Comparison of ENCODE assay signal across 14 cellular contexts in genomic region chr6:34285571-34285970, GRCh38. TPM values are rescaled to one million over a fixed set of nuclear protein-coding genes. Genes with fewer than 3 reads are reported as not detected.
DNase-seq lines count a peak whose midpoint lies in the region; TF ChIP-seq lines count a peak whose summit lies in the region.
"Had no signal": no experiment of that assay in that cellular context is flagged by ENCODE, and none has a peak within 500 bp of the region (broad histone marks: within the 10 kb centered on the region; RNA-seq: fewer than 3 reads in every experiment).

No MANE protein-coding gene starts in this region.

- DNase-seq in COLO829 (ENCODE audit: low spot score) (peak; percentile 88), medulla oblongata (ENCODE audit: extremely low spot score) (peak; percentile 80), spleen (no peak), HEK293T (ENCODE audit: extremely low spot score) (no peak), NCI-H226 (no peak), C1 segment of cervical spinal cord (lab: John Stamatoyannopoulos, UW) (no peak), posterior vena cava (ENCODE audit: low spot score) (no peak)
- DNase-seq: MM.1S, NCI-H1694 treated with DMSO at 0.1 percent for 48 hours, SHP77 had no signal

- H3K9me3 ChIP-seq in spleen = no peaks in the 10 kb centered on the region
- H3K9me3 ChIP-seq: ovary had no signal

- intact Hi-C loops in spleen (cut with DNase I; ENCODE audit: low total_unique reads) (no loop called here), posterior vena cava (cut with DNase I) (no loop called here)

- CTCF ChIA-PET in HEK293T (lab: Yijun Ruan, JAX) = no interaction called here

- no peak for TF ChIP-seq CTCF in spleen (IDR thresholded peaks at IDR 0.05 in 8 of 11, conservative IDR thresholded peaks at IDR 0.05 in 3 of 11)

- POLR2A ChIA-PET in HEK293T (lab: Yijun Ruan, JAX) = no interaction called here

- WGBS in spleen, 5 donors = 68 to 82% (median 79%) methylated on average over 2 of the region's 2 CpGs

- peak overlapping the region in 1 of 8 donors; percentile 47 for H3K4me3 ChIP-seq in spleen
- H3K4me3 ChIP-seq: hepatocyte, ovary had no signal

- H3K36me3 ChIP-seq in spleen = peaks cover 0 to 41% (median 0%) of the 10 kb centered on the region in 6 donors
- H3K36me3 ChIP-seq: ovary had no signal

- no peak for TF ChIP-seq POLR2A in spleen (IDR thresholded peaks at IDR 0.05)

- H3K27me3 ChIP-seq in spleen (replicated peaks in 1 of 7) = no peaks in the 10 kb centered on the region
- H3K27me3 ChIP-seq: hepatocyte, ovary had no signal

- H3K27ac ChIP-seq in cingulate gyrus (ENCODE audit: low read depth, low read length) (peak overlapping the region; percentile 92), spleen (peak overlapping the region in 7 of 8 donors; percentile 69 to 89 (median 82))
- H3K27ac ChIP-seq: hepatocyte, ovary, WERI-Rb-1 had no signal

- H3K4me1 ChIP-seq in spleen = peaks cover 14 to 80% (median 51%) of the 10 kb centered on the region in 6 donors

TF ChIP-seq in HEK293T, 16 proteins besides CTCF, POLR2A, EP300 and RAD21:
- TF ChIP-seq NFRKB (IDR thresholded peaks at IDR 0.05) (no peak), LEF1 (IDR thresholded peaks at IDR 0.05; ENCODE audit: borderline replicate concordance) (no peak), FOXA1 (IDR thresholded peaks at IDR 0.05) (no peak), BHLHE40 (IDR thresholded peaks at IDR 0.05; ENCODE audit: borderline replicate concordance) (no peak), L3MBTL2 (conservative IDR thresholded peaks at IDR 0.05) (no peak), PKNOX1 (IDR thresholded peaks at IDR 0.05) (no peak), HDGF (IDR thresholded peaks at IDR 0.05; ENCODE audit: borderline replicate concordance) (no peak), SUZ12 (IDR thresholded peaks at IDR 0.05) (no peak), ZNF384 (IDR thresholded peaks at IDR 0.05) (no peak), FOXM1 (IDR thresholded peaks at IDR 0.05; ENCODE audit: borderline replicate concordance) (no peak), SP1 (IDR thresholded peaks at IDR 0.05) (no peak), FOXK2 (IDR thresholded peaks at IDR 0.05) (no peak), ELF4 (IDR thresholded peaks at IDR 0.05) (no peak), TARDBP (IDR thresholded peaks at IDR 0.05) (no peak)

RNA-seq across cellular contexts. Expression of gene SMIM29, which starts 36.8 kb away (rescaled TPM):
- total RNA-seq in spleen (10 to 100 TPM; 24.7 to 40.7 (median 33.9) TPM), posterior vena cava (10 to 100 TPM; 19.0 to 24.5 TPM)
- 10 to 100 TPM; 69.0 to 73.7 (median 71.5) TPM for polyA plus RNA-seq in spleen

RNA-seq across cellular contexts. Expression of gene HMGA1, which starts 48.9 kb away (rescaled TPM):
- 100 to 1,000 TPM in 2 of 7 donors, 10 to 100 TPM in 5; 49.9 to 112 (median 73.5) TPM for total RNA-seq in spleen
- 100 to 1,000 TPM in 2 of 3 donors, 10 to 100 TPM in 1; 63.7 to 129 (median 109) TPM for polyA plus RNA-seq in spleen
- total RNA-seq in posterior vena cava = 10 to 100 TPM; 11.3 to 39.7 TPM

Comparison
In these comparisons a context has a peak if more than half of its experiments do, and no peak if none do; other contexts are left out.
1. DNase-seq: peak in COLO829 (single experiment) and medulla oblongata (single experiment); none in spleen (single experiment), HEK293T (single experiment), NCI-H226 (single experiment), C1 segment of cervical spinal cord (0 of 14) and posterior vena cava (single experiment).